15 cellular contexts compared by ENCODE assay signal in the genomic region with DNA sequence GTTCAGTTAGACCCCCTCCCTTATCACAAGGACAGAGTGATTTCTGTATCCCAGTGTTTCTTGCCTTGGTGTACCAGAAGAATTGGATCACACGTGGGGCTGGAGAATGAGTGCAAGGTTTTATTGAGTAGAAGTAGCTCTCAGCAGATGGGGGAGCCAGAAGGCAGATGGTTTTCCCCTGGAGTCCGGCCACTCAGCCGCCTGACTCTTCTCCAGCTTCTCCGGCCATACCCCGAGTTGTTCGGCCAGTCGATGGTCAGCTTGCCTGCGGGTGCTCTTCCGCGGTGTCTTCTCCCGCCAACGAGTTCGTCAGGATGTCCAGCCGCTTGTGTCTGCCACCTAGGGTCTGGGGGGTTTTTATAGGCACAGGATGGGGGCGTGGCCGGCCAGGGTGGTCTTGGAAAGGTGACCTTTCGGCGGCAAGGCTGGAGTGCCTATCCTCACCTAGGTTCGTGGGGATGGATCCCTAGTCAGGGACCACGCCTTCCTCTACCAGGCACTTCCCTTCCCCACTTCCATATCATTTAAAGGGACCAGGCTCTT. TPM values are rescaled to one million over a fixed set of nuclear protein-coding genes. Genes with fewer than 3 reads are reported as not detected.
DNase-seq lines count a peak whose midpoint lies in the region; ATAC-seq, FAIRE-seq and TF ChIP-seq lines count a peak whose summit lies in the region.
"Had no signal": no experiment of that assay in that cellular context is flagged by ENCODE, and none has a peak within 500 bp of the region (broad histone marks: within the 10 kb centered on the region; RNA-seq: fewer than 3 reads in every experiment).

No MANE protein-coding gene starts in this region.

- H3K27ac ChIP-seq in SJSA1 (peak overlapping the region; percentile 29; the same call in 1 of the 2 replicates), esophagus muscularis mucosa (replicated peaks in 1 of 4) (peak overlapping the region; percentile 60 to 79 (median 72)), stomach (peak overlapping the region in 3 of 5 donors; percentile 35 to 66 (median 60)), neural progenitor cell (no peak overlapping the region)

- TF ChIP-seq CTCF in esophagus muscularis mucosa (IDR thresholded peaks at IDR 0.05) (no peak), stomach (IDR thresholded peaks at IDR 0.05) (no peak), Caco-2 (IDR thresholded peaks at IDR 0.05; ENCODE audit: insufficient read depth in 1 of 2, low read depth in 1 of 2, low read length in 1 of 2, severe bottlenecking in 1 of 2, unreplicated experiment in 1 of 2) (no peak), neural progenitor cell (IDR thresholded peaks at IDR 0.05) (no peak)

- CTCF ChIA-PET in Caco-2 (lab: Charles Lee) = no interaction called here

- H3K9ac ChIP-seq in neural progenitor cell = no peak overlapping the region

- no peak overlapping the region for H3K4me2 ChIP-seq in neural progenitor cell

- DNase-seq in G401 (ENCODE audit: low spot score) (peak; percentile 83), SJSA1 (ENCODE audit: low read depth in 1 of 2, low spot score in 2 of 2) (no peak), esophagus muscularis mucosa (ENCODE audit: extremely low spot score) (no peak), stomach (no peak), GM12892 (ENCODE audit: insufficient read length) (no peak), Caco-2 (no peak), neural progenitor cell (ENCODE audit: low spot score) (no peak)
- DNase-seq: activated CD4-positive, alpha-beta T cell treated with anti-CD3 and anti-CD28 coated beads, Interleukin-2, amount 10 ng/mL, durations not matched to agents 24 days and 14 days; activated T-cell treated with anti-CD3 and anti-CD28 coated beads for 4 hours; HFFc6; kidney; stimulated activated CD4-positive, alpha-beta T cell treated with anti-CD3 and anti-CD28 coated beads, Interleukin-4, amount 100 ng/mL, for 4 hours; T1000 had no signal

- H3K79me2 ChIP-seq in neural progenitor cell (ENCODE audit: low read depth) = peaks cover 24% of the 10 kb centered on the region

- 84% methylated on average over 18 of the region's 20 CpGs for WGBS in esophagus muscularis mucosa
- WGBS in stomach, 5 donors = 83 to 91% (median 87%) methylated on average over 14 to 20 of the region's 20 CpGs

- H3F3A ChIP-seq in neural progenitor cell (ENCODE audit: low read depth) = no peaks in the 10 kb centered on the region

- no peak for FAIRE-seq in GM12892 (lab: Jason Lieb, UNC)
- FAIRE-seq: kidney had no signal

- H3K4me1 ChIP-seq in SJSA1 (replicated peaks) (peaks cover 21% of the 10 kb centered on the region), esophagus muscularis mucosa (peaks cover 0 to 63% (median 56%) of the 10 kb centered on the region in 4 donors), stomach (peaks cover 41 to 55% (median 49%) of the 10 kb centered on the region in 4 donors), Caco-2 (peaks cover 40% of the 10 kb centered on the region), neural progenitor cell (peaks cover 15% of the 10 kb centered on the region)

- no peaks in the 10 kb centered on the region for H3K36me3 ChIP-seq in SJSA1
- no peaks in the 10 kb centered on the region for H3K36me3 ChIP-seq in esophagus muscularis mucosa
- no peaks in the 10 kb centered on the region for H3K36me3 ChIP-seq in stomach
- H3K36me3 ChIP-seq in Caco-2 (ENCODE audit: control insufficient read depth, insufficient read depth, low read length) = no peaks in the 10 kb centered on the region; the same call in 1 of the 2 replicates
- no peaks in the 10 kb centered on the region for H3K36me3 ChIP-seq in neural progenitor cell

- H3K36me3 Mint-ChIP-seq in Caco-2 (ENCODE audit: insufficient read depth, unreplicated experiment) (peaks cover 39% of the 10 kb centered on the region), neural progenitor cell (peaks cover 2% of the 10 kb centered on the region)
- H3K36me3 Mint-ChIP-seq: activated naive CD4-positive, alpha-beta T cell treated with anti-CD3 and anti-CD28 coated beads, Interleukin-2, amount 50 U/mL, for 72 hours had no signal

- H3K27ac Mint-ChIP-seq in Caco-2 (ENCODE audit: unreplicated experiment) (no peak overlapping the region), neural progenitor cell (no peak overlapping the region)
- H3K27ac Mint-ChIP-seq: activated CD4-positive, alpha-beta T cell treated with anti-CD3 and anti-CD28 coated beads, Interleukin-2, amount 10 ng/mL, durations not matched to agents 24 days and 14 days; activated naive CD4-positive, alpha-beta T cell treated with anti-CD3 and anti-CD28 coated beads, Interleukin-2, amount 50 U/mL, for 72 hours; HFFc6 had no signal

- H3K27me3 ChIP-seq in SJSA1 (replicated peaks) (no peaks in the 10 kb centered on the region), esophagus muscularis mucosa (no peaks in the 10 kb centered on the region), stomach (no peaks in the 10 kb centered on the region), Caco-2 (replicated peaks; ENCODE audit: control insufficient read depth, insufficient read depth, low read length) (no peaks in the 10 kb centered on the region), neural progenitor cell (no peaks in the 10 kb centered on the region)

- in situ Hi-C loops in G401 (cut with HindIII; ENCODE audit: low sequenced_read_pairs) = no loop called here

- H4K20me1 ChIP-seq in neural progenitor cell (ENCODE audit: low read depth) = no peaks in the 10 kb centered on the region

- no peak overlapping the region for H3K4me3 ChIP-seq in SJSA1
- no peak overlapping the region for H3K4me3 ChIP-seq in esophagus muscularis mucosa
- no peak overlapping the region for H3K4me3 ChIP-seq in stomach
- no peak overlapping the region for H3K4me3 ChIP-seq in Caco-2 (ENCODE audit: low read depth, low read length)
- H3K4me3 ChIP-seq in neural progenitor cell = no peak overlapping the region

- POLR2A ChIA-PET in Caco-2 (lab: Charles Lee) = no interaction called here

- no peaks in the 10 kb centered on the region for H3K9me3 Mint-ChIP-seq in Caco-2 (ENCODE audit: unreplicated experiment)
- H3K9me3 Mint-ChIP-seq in neural progenitor cell = peaks cover 4% of the 10 kb centered on the region
- H3K9me3 Mint-ChIP-seq: activated CD4-positive, alpha-beta T cell treated with anti-CD3 and anti-CD28 coated beads, Interleukin-2, amount 10 ng/mL, durations not matched to agents 24 days and 14 days; activated naive CD4-positive, alpha-beta T cell treated with anti-CD3 and anti-CD28 coated beads, Interleukin-2, amount 50 U/mL, for 72 hours; HFFc6 had no signal

- no peaks in the 10 kb centered on the region for H3K27me3 Mint-ChIP-seq in Caco-2 (ENCODE audit: insufficient read depth, unreplicated experiment)
- no peaks in the 10 kb centered on the region for H3K27me3 Mint-ChIP-seq in neural progenitor cell (ENCODE audit: insufficient read depth, low read depth)

- H3K9me3 ChIP-seq in SJSA1 (replicated peaks) = no peaks in the 10 kb centered on the region; the same call in 1 of the 2 replicates
- H3K9me3 ChIP-seq in esophagus muscularis mucosa = no peaks in the 10 kb centered on the region
- H3K9me3 ChIP-seq in stomach = no peaks in the 10 kb centered on the region
- H3K9me3 ChIP-seq in Caco-2 = no peaks in the 10 kb centered on the region
- H3K9me3 ChIP-seq in neural progenitor cell (ENCODE audit: low read depth) = no peaks in the 10 kb centered on the region

- H3K4me1 Mint-ChIP-seq in Caco-2 (ENCODE audit: low read depth, unreplicated experiment) (peaks cover 42% of the 10 kb centered on the region), neural progenitor cell (peaks cover 26% of the 10 kb centered on the region)
- H3K4me1 Mint-ChIP-seq: activated CD4-positive, alpha-beta T cell treated with anti-CD3 and anti-CD28 coated beads, Interleukin-2, amount 10 ng/mL, durations not matched to agents 24 days and 14 days had no signal

- no peak for ATAC-seq in HG03460 (IDR thresholded peaks at IDR 0.05; ENCODE audit: unreplicated experiment)
- ATAC-seq: activated naive CD4-positive, alpha-beta T cell treated with anti-CD3 and anti-CD28 coated beads, Interleukin-2, amount 50 U/mL, for 72 hours had no signal

- TF ChIP-seq POLR2A in esophagus muscularis mucosa (IDR thresholded peaks at IDR 0.05; ENCODE audit: low read depth) (no peak), stomach (IDR thresholded peaks at IDR 0.05) (no peak), GM12892 (IDR thresholded peaks at IDR 0.05; ENCODE audit: low read depth, low read length) (no peak)

- no peak overlapping the region for H2AFZ ChIP-seq in neural progenitor cell (replicated peaks)

- TF ChIP-seq EP300 in esophagus muscularis mucosa (IDR thresholded peaks at IDR 0.05) = no peak
- TF ChIP-seq EP300 in stomach (IDR thresholded peaks at IDR 0.05) = no peak

- BruUV-seq in Caco-2 (replicated peaks; lab: Mats Ljungman, UMichigan) = no TSS peak

- intact Hi-C loops in esophagus muscularis mucosa (cut with DNase I) = no loop called here
- intact Hi-C loops in stomach (cut with DNase I; ENCODE audit: low total_unique reads) = no loop called here
- intact Hi-C loops in Caco-2 (cut with micrococcal nuclease; ENCODE audit: unreplicated experiment) = no loop called here

- H3K4me3 Mint-ChIP-seq in Caco-2 (ENCODE audit: unreplicated experiment) (no peak overlapping the region), neural progenitor cell (no peak overlapping the region)
- H3K4me3 Mint-ChIP-seq: activated CD4-positive, alpha-beta T cell treated with anti-CD3 and anti-CD28 coated beads, Interleukin-2, amount 10 ng/mL, durations not matched to agents 24 days and 14 days; HFFc6 had no signal

RNA-seq across cellular contexts. Expression of a gene that starts 14.5 kb away (rescaled TPM):
- 5.7 and 26.7 TPM in 2 replicates for total RNA-seq in G401 (2014; rRNA removed; shearing (Covaris generic))
- 2.3 and 7.8 TPM in 2 replicates for total RNA-seq in SJSA1 (2014; rRNA removed; shearing (Covaris generic))
- total RNA-seq in esophagus muscularis mucosa (100 to 1,000 TPM in 2 of 4 donors, 10 to 100 TPM in 2; 73.5 to 117 (median 98.8) TPM), stomach (100 to 1,000 TPM in 1 of 5 donors, 10 to 100 TPM in 4; 25.1 to 101 (median 60.8) TPM), Caco-2 (2022) (46.9 and 48.9 TPM in 2 replicates), neural progenitor cell (ENCODE audit: low replicate concordance) (22.6 and 31.3 TPM in 2 replicates)
- 1 to 10 TPM; 3.2 to 4.8 (median 4.3) TPM for polyA plus RNA-seq in stomach
- 1.8 TPM for polyA plus RNA-seq in GM12892 (2012; ENCODE audit: missing spikeins)
